In genomic region chr3:41288785-41289184, GRCh38 we compare ENCODE assay signal across 24 cellular contexts.
"Had no signal": no experiment of that assay in that cellular context is flagged by ENCODE, and none has a peak within 500 bp of the region (broad histone marks: within the 10 kb centered on the region; RNA-seq: fewer than 3 reads in every experiment).

No MANE protein-coding gene starts in this region.

- H3K36me3 Mint-ChIP-seq: natural killer cell; stimulated activated effector memory CD8-positive, alpha-beta T cell treated with anti-CD3 and anti-CD28 coated beads, Interleukin-12 subunit alpha, Interleukin-12 subunit beta, amount 100 ng/mL, for 72 hours had no signal

- H3K9me3 Mint-ChIP-seq: natural killer cell had no signal

- H3K4me1 ChIP-seq: lower lobe of right lung, sigmoid colon, stomach, thyroid gland, vagina had no signal

- H3K27ac ChIP-seq: dorsolateral prefrontal cortex, esophagus muscularis mucosa, heart right ventricle, lower lobe of right lung, ovary, psoas muscle, sigmoid colon, stomach, thyroid gland, vagina had no signal

- H3K36me3 ChIP-seq: esophagus muscularis mucosa, heart right ventricle, lower lobe of right lung, ovary, sigmoid colon, stomach, thyroid gland, vagina had no signal

- H3K27ac Mint-ChIP-seq: natural killer cell had no signal

- ATAC-seq: left ventricle myocardium superior; lower lobe of right lung; natural killer cell; psoas muscle; right cardiac atrium; stimulated activated effector memory CD8-positive, alpha-beta T cell treated with anti-CD3 and anti-CD28 coated beads, Interleukin-12 subunit alpha, Interleukin-12 subunit beta, amount 100 ng/mL, for 72 hours had no signal

- H3K27me3 ChIP-seq: dorsolateral prefrontal cortex, esophagus muscularis mucosa, heart right ventricle, ovary, sigmoid colon, stomach, thyroid gland, vagina had no signal

- H3K9me3 ChIP-seq: esophagus muscularis mucosa, lower lobe of right lung, ovary, psoas muscle, sigmoid colon, stomach, thyroid gland, vagina had no signal

- H3K4me3 Mint-ChIP-seq: natural killer cell; stimulated activated effector memory CD8-positive, alpha-beta T cell treated with anti-CD3 and anti-CD28 coated beads, Interleukin-12 subunit alpha, Interleukin-12 subunit beta, amount 100 ng/mL, for 72 hours had no signal

- DNase-seq: dorsolateral prefrontal cortex; effector CD8-positive, alpha-beta T cell; foreskin melanocyte; glutamatergic neuron; heart right ventricle; hippocampal formation; left ventricle myocardium superior; lower lobe of right lung; natural killer cell; occipital lobe; ovary; posterior cingulate gyrus; psoas muscle; right cardiac atrium; sigmoid colon; stimulated activated CD4-positive, alpha-beta T cell treated with anti-CD3 and anti-CD28 coated beads, Interleukin-2, amount 100 ng/mL, for 24 hours; stimulated activated CD4-positive, alpha-beta T cell treated with anti-CD3 and anti-CD28 coated beads, Interleukin-4, amount 100 ng/mL, for 24 hours; stimulated activated naive CD4-positive, alpha-beta T cell treated with Interleukin-2 at 50 U/mL for 16 hours; stomach; thyroid gland; trophoblast cell had no signal

- H3K4me3 ChIP-seq: dorsolateral prefrontal cortex, esophagus muscularis mucosa, heart right ventricle, lower lobe of right lung, ovary, psoas muscle, sigmoid colon, stomach, thyroid gland, vagina had no signal
